Comparison of ENCODE assay signal across 8 cellular contexts in the genomic region with DNA sequence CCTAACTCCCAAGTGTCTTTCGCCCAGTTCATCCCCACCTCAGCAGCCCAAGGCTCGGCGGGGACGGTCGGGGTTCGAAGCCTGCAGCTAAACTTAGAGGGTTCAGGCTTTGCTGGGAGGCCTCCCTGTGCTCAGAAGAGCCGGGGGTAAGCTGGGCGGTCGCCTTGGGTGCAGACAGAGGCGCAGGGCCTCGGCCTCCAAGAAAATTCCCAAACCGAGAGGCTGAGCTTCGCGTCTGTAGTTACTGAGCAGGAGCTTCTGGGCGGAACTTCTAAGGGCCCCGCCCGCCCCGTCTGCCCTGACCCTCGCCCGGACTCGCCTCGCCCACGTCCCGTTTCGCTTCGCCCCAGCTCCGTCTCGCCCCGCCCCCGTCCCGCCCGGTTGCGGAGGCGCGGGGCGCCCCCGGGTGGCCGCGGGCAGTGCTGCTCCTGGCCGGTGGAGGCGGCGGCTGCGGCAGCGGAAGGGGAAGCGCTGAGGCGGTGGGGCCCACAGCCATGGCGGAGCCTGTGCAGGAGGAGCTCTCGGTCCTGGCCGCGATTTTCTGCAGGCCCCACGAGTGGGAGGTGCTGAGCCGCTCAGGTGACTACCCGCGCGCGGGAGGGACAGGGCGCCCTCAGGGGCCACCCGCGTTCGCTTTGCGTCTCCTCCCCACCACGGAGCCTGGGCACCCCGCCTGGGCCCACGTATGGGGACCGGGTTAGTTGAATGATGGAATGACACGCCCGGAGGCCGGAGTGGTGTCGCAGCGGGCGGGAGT. TPM values are rescaled to one million over a fixed set of nuclear protein-coding genes. Genes with fewer than 3 reads are reported as not detected.
DNase-seq lines count a peak whose midpoint lies in the region; ATAC-seq lines count a peak whose summit lies in the region.

A gene with protein sequence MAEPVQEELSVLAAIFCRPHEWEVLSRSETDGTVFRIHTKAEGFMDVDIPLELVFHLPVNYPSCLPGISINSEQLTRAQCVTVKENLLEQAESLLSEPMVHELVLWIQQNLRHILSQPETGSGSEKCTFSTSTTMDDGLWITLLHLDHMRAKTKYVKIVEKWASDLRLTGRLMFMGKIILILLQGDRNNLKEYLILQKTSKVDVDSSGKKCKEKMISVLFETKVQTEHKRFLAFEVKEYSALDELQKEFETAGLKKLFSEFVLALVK (plus strand): TSS at position 474 of the 757 bp plus-strand sequence. CDS start 21 bp downstream, at position 495.

- ATAC-seq in HG02970 (IDR thresholded peaks at IDR 0.05; ENCODE audit: low FRiP score, unreplicated experiment) (peak; percentile 100), sciatic nerve (peak; percentile 98)

- peak; percentile 70 for DNase-seq in SIG-M5 treated with dmso at 0.1 percent for 504 hours (lab: John Stamatoyannopoulos, UW; ENCODE audit: unreplicated experiment)
- DNase-seq in SIG-M5 (lab: John Stamatoyannopoulos, UW): no peak
- peak; percentile 49 to 80 for DNase-seq in NCI-H1930 (lab: John Stamatoyannopoulos, UW)
- DNase-seq in T1000 (lab: John Stamatoyannopoulos, UW): peak; percentile 91
- DNase-seq in astrocyte of the hippocampus (ENCODE audit: low read depth, low spot score): peak; percentile 98
- DNase-seq in hippocampal formation (lab: John Stamatoyannopoulos, UW): peak; percentile 90 to 91
- peak; percentile 96 for DNase-seq in sciatic nerve (ENCODE audit: low spot score)

- intact Hi-C loops in sciatic nerve (cut with DNase I): loop anchor here (10.0 kb wide), 1 partner anchor 149 kb away; no protein-coding TSS in a partner anchor

RNA-seq across cellular contexts. Expression of the gene that starts here (rescaled TPM):
- total RNA-seq in sciatic nerve: 25.9 TPM
